ENCODE assay signal across 34 cellular contexts in genomic region chr12:86312258-86312657, GRCh38. TPM values are rescaled to one million over a fixed set of nuclear protein-coding genes. Genes with fewer than 3 reads are reported as not detected.
"Had no signal": no experiment of that assay in that cellular context is flagged by ENCODE, and none has a peak within 500 bp of the region (broad histone marks: within the 10 kb centered on the region; RNA-seq: fewer than 3 reads in every experiment).

No MANE protein-coding gene starts in this region.

- H3K27ac Mint-ChIP-seq: T-cell had no signal

- H3K4me1 Mint-ChIP-seq: T-cell had no signal

- H3K27ac ChIP-seq: KMS-11, PC-9, RWPE1, SJCRH30, SK-N-MC had no signal

- H3K9ac ChIP-seq: KMS-11 had no signal

- H3K4me1 ChIP-seq: SJCRH30 had no signal

- H3K4me3 ChIP-seq: PC-9, SJCRH30, SK-N-MC had no signal

- H3K4me3 Mint-ChIP-seq: T-cell had no signal

- H3K36me3 Mint-ChIP-seq: T-cell had no signal

- H3K9me3 ChIP-seq: SJCRH30 had no signal

- DNase-seq: Karpas-422, KBM-7, MM.1S, MV-4-11, NCI-H1092, NCI-H1105, NCI-H1417 treated with DMSO at 0.1 percent for 48 hours, NCI-H1436 treated with DMSO at 0.1 percent for 48 hours, NCI-H1694 treated with DMSO at 0.1 percent for 48 hours, NCI-H187 treated with DMSO at 0.1 percent for 48 hours, NCI-H2029, NCI-H2081, NCI-H2171 treated with DMSO at 0.1 percent for 48 hours, NCI-H2227 treated with DMSO at 0.1 percent for 48 hours, NCI-H345, NCI-H446, NCI-H510A treated with DMSO at 0.1 percent for 48 hours, NCI-H524 treated with DMSO at 0.1 percent for 48 hours, NCI-H526 treated with DMSO at 0.1 percent for 48 hours, NCI-H774, PC-9, SHP77, SIG-M5, SJCRH30, T-cell had no signal

- H3K4me2 ChIP-seq: KMS-11, PC-9 had no signal

- H2AFZ ChIP-seq: PC-9 had no signal

- H3K36me3 ChIP-seq: SJCRH30 had no signal

- H3K27me3 Mint-ChIP-seq: T-cell had no signal

- ATAC-seq: Panc1, Right ventricle myocardium inferior, T-cell had no signal

- H3K27me3 ChIP-seq: SJCRH30 had no signal

RNA-seq across cellular contexts. Expression of gene MGAT4C, which starts 56.1 kb away (rescaled TPM):
- total RNA-seq: MCF 10A; OCI-LY7; PC-9; RPMI7951; T-cell; T-helper 1 cell treated with Interleukin-12 subunit alpha and Interleukin-12 subunit beta and Interleukin-4 antibody, amounts not matched to agents 30 ng/mL and 1 ng/mL, for 36 hours had no signal
